In the genomic region with DNA sequence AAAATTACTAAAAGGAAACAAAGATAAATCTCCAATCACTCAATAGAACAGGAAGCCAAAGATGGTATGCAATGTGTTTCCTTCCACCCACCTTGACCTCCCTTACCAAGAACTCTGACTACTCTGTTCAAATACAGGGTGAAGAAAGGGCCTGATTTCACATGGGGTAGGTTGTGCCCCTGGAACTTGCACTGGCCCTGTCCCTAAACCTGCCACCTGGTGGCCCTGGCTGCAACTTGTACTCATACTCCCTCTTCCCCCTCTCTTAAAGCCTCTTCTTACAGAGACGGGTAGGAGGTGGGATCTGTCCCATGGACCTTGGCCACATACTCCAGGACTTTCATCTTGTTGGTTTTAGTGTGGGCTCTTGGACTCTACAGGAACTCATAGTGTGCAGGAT, we compare ENCODE assay signal across 1 cellular context.
TF ChIP-seq lines count a peak whose summit lies in the region.

No MANE protein-coding gene starts in this region.

TF ChIP-seq in GM23338, 12 proteins besides CTCF, POLR2A, EP300 and RAD21 (continued from another document):
- TF ChIP-seq, protein P1, sequence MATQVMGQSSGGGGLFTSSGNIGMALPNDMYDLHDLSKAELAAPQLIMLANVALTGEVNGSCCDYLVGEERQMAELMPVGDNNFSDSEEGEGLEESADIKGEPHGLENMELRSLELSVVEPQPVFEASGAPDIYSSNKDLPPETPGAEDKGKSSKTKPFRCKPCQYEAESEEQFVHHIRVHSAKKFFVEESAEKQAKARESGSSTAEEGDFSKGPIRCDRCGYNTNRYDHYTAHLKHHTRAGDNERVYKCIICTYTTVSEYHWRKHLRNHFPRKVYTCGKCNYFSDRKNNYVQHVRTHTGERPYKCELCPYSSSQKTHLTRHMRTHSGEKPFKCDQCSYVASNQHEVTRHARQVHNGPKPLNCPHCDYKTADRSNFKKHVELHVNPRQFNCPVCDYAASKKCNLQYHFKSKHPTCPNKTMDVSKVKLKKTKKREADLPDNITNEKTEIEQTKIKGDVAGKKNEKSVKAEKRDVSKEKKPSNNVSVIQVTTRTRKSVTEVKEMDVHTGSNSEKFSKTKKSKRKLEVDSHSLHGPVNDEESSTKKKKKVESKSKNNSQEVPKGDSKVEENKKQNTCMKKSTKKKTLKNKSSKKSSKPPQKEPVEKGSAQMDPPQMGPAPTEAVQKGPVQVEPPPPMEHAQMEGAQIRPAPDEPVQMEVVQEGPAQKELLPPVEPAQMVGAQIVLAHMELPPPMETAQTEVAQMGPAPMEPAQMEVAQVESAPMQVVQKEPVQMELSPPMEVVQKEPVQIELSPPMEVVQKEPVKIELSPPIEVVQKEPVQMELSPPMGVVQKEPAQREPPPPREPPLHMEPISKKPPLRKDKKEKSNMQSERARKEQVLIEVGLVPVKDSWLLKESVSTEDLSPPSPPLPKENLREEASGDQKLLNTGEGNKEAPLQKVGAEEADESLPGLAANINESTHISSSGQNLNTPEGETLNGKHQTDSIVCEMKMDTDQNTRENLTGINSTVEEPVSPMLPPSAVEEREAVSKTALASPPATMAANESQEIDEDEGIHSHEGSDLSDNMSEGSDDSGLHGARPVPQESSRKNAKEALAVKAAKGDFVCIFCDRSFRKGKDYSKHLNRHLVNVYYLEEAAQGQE (IDR thresholded peaks at IDR 0.05; ENCODE audit: unreplicated experiment) = no peak
- no peak for TF ChIP-seq STAT1 (IDR thresholded peaks at IDR 0.05; ENCODE audit: unreplicated experiment)
